In genomic region chr20:18138639-18139583, GRCh38 we compare ENCODE assay signal across 8 cellular contexts. TPM values are rescaled to one million over a fixed set of nuclear protein-coding genes. Genes with fewer than 3 reads are reported as not detected.
DNase-seq lines count a peak whose midpoint lies in the region; ATAC-seq lines count a peak whose summit lies in the region.

No MANE protein-coding gene starts in this region.

- peaks cover 3% of the 10 kb centered on the region; the same call in 1 of the 2 replicates for H3K4me1 ChIP-seq in iPS-20b (ENCODE audit: insufficient read depth, low read length)

- H3K27ac Mint-ChIP-seq in activated CD8-positive, alpha-beta T cell treated with anti-CD3 and anti-CD28 coated beads, Interleukin-2, amount 10 ng/mL, durations not matched to agents 7 days and 5 days, result peak overlapping the region; percentile 89
- peak overlapping the region; percentile 95 for H3K27ac Mint-ChIP-seq in stimulated activated memory B cell treated with anti-CD40 and anti-IgM and Interleukin-4, amounts not matched to agents 10 μg/mL and 1 μg/mL and 100 μg/mL, for 72 hours

- H3K9me3 Mint-ChIP-seq in activated CD8-positive, alpha-beta T cell treated with anti-CD3 and anti-CD28 coated beads, Interleukin-2, amount 10 ng/mL, durations not matched to agents 7 days and 5 days (ENCODE audit: insufficient read depth), result no peaks in the 10 kb centered on the region
- H3K9me3 Mint-ChIP-seq in stimulated activated memory B cell treated with anti-CD40 and anti-IgM and Interleukin-4, amounts not matched to agents 10 μg/mL and 1 μg/mL and 100 μg/mL, for 72 hours, result no peaks in the 10 kb centered on the region

- peaks cover 18% of the 10 kb centered on the region for H3K36me3 ChIP-seq in iPS-20b (ENCODE audit: insufficient read depth, low read depth, low read length)

- H3K4me1 Mint-ChIP-seq in activated CD8-positive, alpha-beta T cell treated with anti-CD3 and anti-CD28 coated beads, Interleukin-2, amount 10 ng/mL, durations not matched to agents 7 days and 5 days (ENCODE audit: low read depth), result peaks cover 29% of the 10 kb centered on the region
- peaks cover 28% of the 10 kb centered on the region for H3K4me1 Mint-ChIP-seq in stimulated activated memory B cell treated with anti-CD40 and anti-IgM and Interleukin-4, amounts not matched to agents 10 μg/mL and 1 μg/mL and 100 μg/mL, for 72 hours

- POLR2A ChIA-PET in activated CD8-positive, alpha-beta T cell treated with anti-CD3 and anti-CD28 coated beads, Interleukin-2, amount 10 ng/mL, durations not matched to agents 7 days and 5 days (lab: Charles Lee), result interaction anchor here (0.8 to 1.9 kb wide), 7 partner anchors 8 to 253 kb away, joined by 3 to 16 read pairs (median 5); partner anchors contain the start of genes MGME1 and SNX5

- ATAC-seq in activated CD8-positive, alpha-beta T cell treated with anti-CD3 and anti-CD28 coated beads, Interleukin-2, amount 10 ng/mL, durations not matched to agents 7 days and 5 days, result no peak
- ATAC-seq in stimulated activated memory B cell treated with anti-CD40 and anti-IgM and Interleukin-4, amounts not matched to agents 10 μg/mL and 1 μg/mL and 100 μg/mL, for 72 hours, result no peak
- ATAC-seq in HG03520 (IDR thresholded peaks at IDR 0.05; ENCODE audit: unreplicated experiment), result no peak

- H3K9ac ChIP-seq in iPS-20b (ENCODE audit: low read depth, low read length), result peak overlapping the region; percentile 98

- no peak overlapping the region for H3K27ac ChIP-seq in iPS-20b (ENCODE audit: low read length)

- peaks cover 11% of the 10 kb centered on the region for H3K27me3 ChIP-seq in iPS-20b (ENCODE audit: insufficient read depth, low read length)

- DNase-seq in NCI-H748 treated with DMSO at 0.1 percent for 48 hours (lab: John Stamatoyannopoulos, UW) (peak; percentile 40), NCI-H748 (lab: John Stamatoyannopoulos, UW; ENCODE audit: unreplicated experiment) (no peak), NCI-H1694 treated with DMSO at 0.1 percent for 48 hours (lab: John Stamatoyannopoulos, UW) (no peak), H4 (ENCODE audit: low spot score) (no peak)
- no peak for DNase-seq in activated CD8-positive, alpha-beta T cell treated with anti-CD3 and anti-CD28 coated beads, Interleukin-2, amount 10 ng/mL, durations not matched to agents 7 days and 5 days

- H3K4me3 ChIP-seq in iPS-20b (ENCODE audit: low read length), result peak overlapping the region; percentile 98

- peaks cover under 1% of the 10 kb centered on the region for H3K27me3 Mint-ChIP-seq in activated CD8-positive, alpha-beta T cell treated with anti-CD3 and anti-CD28 coated beads, Interleukin-2, amount 10 ng/mL, durations not matched to agents 7 days and 5 days (ENCODE audit: low read depth)
- no peaks in the 10 kb centered on the region for H3K27me3 Mint-ChIP-seq in stimulated activated memory B cell treated with anti-CD40 and anti-IgM and Interleukin-4, amounts not matched to agents 10 μg/mL and 1 μg/mL and 100 μg/mL, for 72 hours

- H3K4me3 Mint-ChIP-seq in activated CD8-positive, alpha-beta T cell treated with anti-CD3 and anti-CD28 coated beads, Interleukin-2, amount 10 ng/mL, durations not matched to agents 7 days and 5 days, result peak overlapping the region; percentile 89
- peak overlapping the region; percentile 93 for H3K4me3 Mint-ChIP-seq in stimulated activated memory B cell treated with anti-CD40 and anti-IgM and Interleukin-4, amounts not matched to agents 10 μg/mL and 1 μg/mL and 100 μg/mL, for 72 hours

- CTCF ChIA-PET in activated CD8-positive, alpha-beta T cell treated with anti-CD3 and anti-CD28 coated beads, Interleukin-2, amount 10 ng/mL, durations not matched to agents 7 days and 5 days (lab: Charles Lee), result interaction anchor here (1.0 to 1.2 kb wide), 3 partner anchors 10 to 147 kb away, joined by 3 to 4 read pairs (median 3); no protein-coding TSS in a partner anchor

- peaks cover 16% of the 10 kb centered on the region for H3K36me3 Mint-ChIP-seq in activated CD8-positive, alpha-beta T cell treated with anti-CD3 and anti-CD28 coated beads, Interleukin-2, amount 10 ng/mL, durations not matched to agents 7 days and 5 days (ENCODE audit: low read depth)
- H3K36me3 Mint-ChIP-seq in stimulated activated memory B cell treated with anti-CD40 and anti-IgM and Interleukin-4, amounts not matched to agents 10 μg/mL and 1 μg/mL and 100 μg/mL, for 72 hours, result peaks cover 10% of the 10 kb centered on the region

- H3K9me3 ChIP-seq in iPS-20b (ENCODE audit: insufficient read depth, low read depth, low read length), result no peaks in the 10 kb centered on the region

RNA-seq across cellular contexts. Expression of gene KAT14, which starts 1.2 kb away (rescaled TPM):
- total RNA-seq in activated CD8-positive, alpha-beta T cell treated with anti-CD3 and anti-CD28 coated beads, Interleukin-2, amount 10 ng/mL, durations not matched to agents 7 days and 5 days, result 10 to 100 TPM; 14.5 to 16.0 TPM
- 11.9 and 15.2 TPM in 2 replicates for total RNA-seq in H4 (2014; rRNA removed; shearing (Covaris generic))

RNA-seq across cellular contexts. Expression of gene PET117, which starts 1.2 kb away (rescaled TPM):
- 10 to 100 TPM; 11.0 to 12.9 TPM for total RNA-seq in activated CD8-positive, alpha-beta T cell treated with anti-CD3 and anti-CD28 coated beads, Interleukin-2, amount 10 ng/mL, durations not matched to agents 7 days and 5 days
- 17.0 and 20.3 TPM in 2 replicates for total RNA-seq in H4 (2014; rRNA removed; shearing (Covaris generic))
